ENCODE assay signal across 20 cellular contexts in the genomic region with DNA sequence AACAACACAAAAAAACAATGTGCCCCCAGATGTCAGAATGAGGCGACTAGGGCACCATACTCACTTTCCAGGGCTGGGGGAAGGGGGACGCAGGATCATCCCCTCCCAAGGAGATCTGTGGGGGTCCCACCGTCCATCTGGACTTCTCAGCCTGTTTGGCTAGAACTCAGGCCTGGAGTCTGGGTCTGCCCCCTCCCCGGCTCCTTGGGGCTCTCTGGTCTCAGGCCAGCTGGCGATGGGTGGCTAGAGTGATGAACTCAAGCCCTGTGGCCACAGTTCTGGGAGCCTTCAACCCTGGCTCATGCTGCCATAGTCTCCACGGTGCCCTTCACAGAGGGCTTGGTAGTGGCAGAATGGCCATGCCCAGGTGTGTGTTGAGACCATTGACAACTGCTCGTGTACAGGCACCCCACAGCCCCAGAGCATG. TPM values are rescaled to one million over a fixed set of nuclear protein-coding genes. Genes with fewer than 3 reads are reported as not detected.
DNase-seq lines count a peak whose midpoint lies in the region; ATAC-seq and TF ChIP-seq lines count a peak whose summit lies in the region.
"Had no signal": no experiment of that assay in that cellular context is flagged by ENCODE, and none has a peak within 500 bp of the region (broad histone marks: within the 10 kb centered on the region; RNA-seq: fewer than 3 reads in every experiment).

No MANE protein-coding gene starts in this region.

- no peak overlapping the region for H3K27ac Mint-ChIP-seq in MCF 10A (ENCODE audit: low read depth, unreplicated experiment)
- H3K27ac Mint-ChIP-seq: T-helper 1 cell treated with Interleukin-12 subunit alpha and Interleukin-12 subunit beta and Interleukin-4 antibody, amounts not matched to agents 30 μg/mL and 1 μg/mL, for 36 hours had no signal

- no peak overlapping the region for H3K4me3 Mint-ChIP-seq in MCF 10A (ENCODE audit: unreplicated experiment)
- H3K4me3 Mint-ChIP-seq: T-helper 1 cell treated with Interleukin-12 subunit alpha and Interleukin-12 subunit beta and Interleukin-4 antibody, amounts not matched to agents 30 μg/mL and 1 μg/mL, for 36 hours had no signal

- POLR2A ChIA-PET in MCF 10A (lab: Yijun Ruan, JAX), result interaction anchor here (0.5 to 2.9 kb wide), 3 partner anchors 13 to 26 kb away, joined by 3 to 13 read pairs (median 9); a partner anchor contains a TSS

- no peak for ATAC-seq in HG02885 (IDR thresholded peaks at IDR 0.05; ENCODE audit: poor library complexity, unreplicated experiment)
- ATAC-seq: stimulated activated naive CD8-positive, alpha-beta T cell treated with anti-CD3 and anti-CD28 coated beads, Interleukin-15, Interleukin-2, amounts not matched to agents 100 U/mL and 50 U/mL, for 24 hours had no signal

- H2AFZ ChIP-seq in osteoblast (ENCODE audit: low read length), result no peak overlapping the region

- DNase-seq in MCF 10A (ENCODE audit: unreplicated experiment) (no peak), breast epithelium (ENCODE audit: low spot score in 2 of 2) (no peak), cardiac muscle cell (ENCODE audit: low read depth in 1 of 2, low spot score in 1 of 2) (no peak), osteoblast (ENCODE audit: insufficient read length, low spot score, missing footprints) (peak; percentile 83), vagina (ENCODE audit: extremely low spot score in 2 of 2) (no peak), LoVo (ENCODE audit: low spot score) (no peak), NOMO-1 treated with DMSO at 0.1 percent for 48 hours (lab: John Stamatoyannopoulos, UW; ENCODE audit: unreplicated experiment) (no peak)
- DNase-seq: activated gamma-delta T cell treated with Interleukin-2 at 50 U/mL for 16 hours; dermis blood vessel endothelial cell; lower lobe of right lung; naive B cell; NCI-H2029 treated with DMSO at 0.1 percent for 48 hours; stimulated activated naive CD8-positive, alpha-beta T cell treated with anti-CD3 and anti-CD28 coated beads, Interleukin-15, Interleukin-2, amounts not matched to agents 100 U/mL and 50 U/mL, for 24 hours had no signal

- CTCF ChIA-PET in MCF 10A (lab: Yijun Ruan, JAX), result interaction anchor here (1.4 kb wide), 1 partner anchor 75 kb away, joined by 4 read pairs; no protein-coding TSS in a partner anchor

- no peak overlapping the region for H3K4me3 ChIP-seq in breast epithelium
- no peak overlapping the region for H3K4me3 ChIP-seq in cardiac muscle cell
- H3K4me3 ChIP-seq in osteoblast (ENCODE audit: insufficient read depth, low read length), result no peak overlapping the region
- no peak overlapping the region for H3K4me3 ChIP-seq in vagina
- H3K4me3 ChIP-seq: lower lobe of right lung had no signal

- no peaks in the 10 kb centered on the region for H3K36me3 ChIP-seq in breast epithelium
- no peaks in the 10 kb centered on the region for H3K36me3 ChIP-seq in cardiac muscle cell
- peaks cover 4% of the 10 kb centered on the region for H3K36me3 ChIP-seq in osteoblast (ENCODE audit: insufficient read depth, low read length)
- H3K36me3 ChIP-seq in vagina, result no peaks in the 10 kb centered on the region
- H3K36me3 ChIP-seq: lower lobe of right lung had no signal

- no peaks in the 10 kb centered on the region for H3K4me1 ChIP-seq in breast epithelium
- H3K4me1 ChIP-seq in cardiac muscle cell (ENCODE audit: low read depth), result peaks cover 12% of the 10 kb centered on the region
- no peaks in the 10 kb centered on the region for H3K4me1 ChIP-seq in osteoblast (ENCODE audit: insufficient read depth, low read length)
- H3K4me1 ChIP-seq in vagina, result peaks cover 36% of the 10 kb centered on the region
- H3K4me1 ChIP-seq: lower lobe of right lung had no signal

- no peaks in the 10 kb centered on the region for H3K79me2 ChIP-seq in osteoblast (ENCODE audit: insufficient read depth, low read length)

- no peaks in the 10 kb centered on the region for H3K4me1 Mint-ChIP-seq in MCF 10A (ENCODE audit: insufficient read depth, unreplicated experiment)

- H4K20me1 ChIP-seq in osteoblast (ENCODE audit: insufficient read depth, low read length), result peaks cover 3% of the 10 kb centered on the region

- H3K9me3 Mint-ChIP-seq in MCF 10A (ENCODE audit: unreplicated experiment), result no peaks in the 10 kb centered on the region
- H3K9me3 Mint-ChIP-seq: T-helper 1 cell treated with Interleukin-12 subunit alpha and Interleukin-12 subunit beta and Interleukin-4 antibody, amounts not matched to agents 30 μg/mL and 1 μg/mL, for 36 hours had no signal

- TF ChIP-seq CTCF in MCF 10A (IDR thresholded peaks at IDR 0.05; ENCODE audit: unreplicated experiment) (no peak), breast epithelium (IDR thresholded peaks at IDR 0.05) (no peak), cardiac muscle cell (IDR thresholded peaks at IDR 0.05; ENCODE audit: low read depth, low read length) (no peak), osteoblast (IDR thresholded peaks at IDR 0.05; ENCODE audit: extremely low read depth, low read depth, low read length) (no peak), vagina (IDR thresholded peaks at IDR 0.05) (no peak)

- H3K9me3 ChIP-seq in breast epithelium (no peaks in the 10 kb centered on the region), cardiac muscle cell (ENCODE audit: low read depth) (no peaks in the 10 kb centered on the region), osteoblast (ENCODE audit: low read depth, low read length) (no peaks in the 10 kb centered on the region), vagina (no peaks in the 10 kb centered on the region)
- H3K9me3 ChIP-seq: lower lobe of right lung had no signal

- TSS peak; percentile 7 for BruUV-seq in MCF 10A (replicated peaks; lab: Mats Ljungman, UMichigan)

- TF ChIP-seq POLR2A in breast epithelium (IDR thresholded peaks at IDR 0.05) (no peak), vagina (IDR thresholded peaks at IDR 0.05) (no peak)

- H3K27me3 ChIP-seq in breast epithelium (no peaks in the 10 kb centered on the region), cardiac muscle cell (no peaks in the 10 kb centered on the region), osteoblast (ENCODE audit: insufficient read depth, low read length) (no peaks in the 10 kb centered on the region), vagina (no peaks in the 10 kb centered on the region)

- intact Hi-C loops in MCF 10A (cut with micrococcal nuclease) (no loop called here), breast epithelium (cut with DNase I; ENCODE audit: low total_unique reads) (no loop called here), vagina (cut with DNase I) (no loop called here)

- no peaks in the 10 kb centered on the region for H3K27me3 Mint-ChIP-seq in MCF 10A (ENCODE audit: insufficient read depth, unreplicated experiment)

- H3K27ac ChIP-seq in breast epithelium (no peak overlapping the region), cardiac muscle cell (peak overlapping the region; percentile 81), osteoblast (ENCODE audit: low read depth, low read length) (no peak overlapping the region), vagina (peak overlapping the region; percentile 26)
- H3K27ac ChIP-seq: lower lobe of right lung had no signal

- H3K36me3 Mint-ChIP-seq in MCF 10A (ENCODE audit: insufficient read depth, unreplicated experiment), result peaks cover 7% of the 10 kb centered on the region
- H3K36me3 Mint-ChIP-seq: naive B cell had no signal

- H3K4me2 ChIP-seq in osteoblast (ENCODE audit: insufficient read depth, low read length), result no peak overlapping the region

RNA-seq across cellular contexts. Expression of a gene that starts 13.6 kb away (rescaled TPM):
- total RNA-seq in MCF 10A (2022) (10.9 and 12.4 TPM in 2 replicates), breast epithelium (10 to 100 TPM; 18.0 to 61.8 (median 45.2) TPM), cardiac muscle cell (20.0 and 30.1 TPM in 2 replicates), osteoblast (39.2 and 41.3 TPM in 2 replicates), vagina (47.9 TPM)
- polyA plus RNA-seq in cardiac muscle cell, result 4.1 and 5.4 TPM in 2 replicates

RNA-seq across cellular contexts. Expression of a gene that starts 18.2 kb away (rescaled TPM):
- total RNA-seq in MCF 10A (2022), result not detected in 2 replicates
- not detected for total RNA-seq in breast epithelium
- 0.14 and 0.39 TPM in 2 replicates for total RNA-seq in cardiac muscle cell
- polyA plus RNA-seq in cardiac muscle cell, result 0.39 and 0.66 TPM in 2 replicates
- not detected in 2 replicates for total RNA-seq in osteoblast
- total RNA-seq in vagina, result not detected
- total RNA-seq: activated CD8-positive, alpha-beta memory T cell treated with anti-CD3 and anti-CD28 coated beads for 36 hours; epithelial cell of proximal tubule; lower lobe of right lung; NCI-H460; pulmonary artery endothelial cell had no signal

RNA-seq across cellular contexts. Expression of a gene that starts 35.5 kb away (rescaled TPM):
- not detected in 2 replicates for total RNA-seq in MCF 10A (2022)
- 1 to 10 TPM in 1 of 3 donors, under 1 TPM in 1, not detected in 1; 0.32 to 1.6 TPM for total RNA-seq in breast epithelium
- total RNA-seq in cardiac muscle cell, result 4.6 and 7.8 TPM in 2 replicates
- polyA plus RNA-seq in cardiac muscle cell, result 8.1 and 17.4 TPM in 2 replicates
- total RNA-seq in osteoblast, result not detected in 2 replicates
- not detected for total RNA-seq in vagina
- total RNA-seq: activated CD8-positive, alpha-beta memory T cell treated with anti-CD3 and anti-CD28 coated beads for 36 hours; dermis blood vessel endothelial cell; epithelial cell of proximal tubule; frontal cortex; NCI-H460; pulmonary artery endothelial cell had no signal

Comparison
In these comparisons a context has a peak if more than half of its experiments do, and no peak if none do; other contexts are left out.
1. H3K27ac ChIP-seq: peak in cardiac muscle cell (single experiment) and vagina (single experiment); none in breast epithelium (0 of 2) and osteoblast (single experiment).